Comparison of ENCODE assay signal across 11 cellular contexts in the genomic region with DNA sequence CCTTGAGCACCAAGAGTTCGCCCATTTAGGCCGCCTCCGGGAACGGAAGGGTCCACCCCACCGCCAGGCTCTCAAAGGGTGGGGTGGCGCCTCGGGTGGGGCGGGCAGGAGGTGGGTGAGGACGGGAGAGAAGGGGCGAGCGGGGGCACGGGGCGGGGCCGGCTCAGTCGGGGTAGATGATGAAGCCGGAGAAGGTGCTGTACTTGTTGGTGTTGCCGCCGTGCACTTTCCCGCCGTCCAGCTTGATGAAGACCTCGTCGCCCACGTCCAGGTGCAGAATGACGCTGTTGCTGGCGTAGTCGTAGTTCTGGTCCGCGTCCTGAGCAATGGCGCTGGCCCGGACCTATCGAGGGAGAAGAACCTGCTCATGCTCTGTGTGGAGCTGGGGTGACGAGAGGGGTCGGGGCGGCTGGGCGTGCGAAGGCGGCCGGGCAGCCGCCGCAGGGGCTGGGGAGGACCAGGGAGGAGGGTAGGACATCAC. TPM values are rescaled to one million over a fixed set of nuclear protein-coding genes. Genes with fewer than 3 reads are reported as not detected.
DNase-seq lines count a peak whose midpoint lies in the region; ATAC-seq and TF ChIP-seq lines count a peak whose summit lies in the region.
"Had no signal": no experiment of that assay in that cellular context is flagged by ENCODE, and none has a peak within 500 bp of the region (broad histone marks: within the 10 kb centered on the region; RNA-seq: fewer than 3 reads in every experiment).

No MANE protein-coding gene starts in this region.

- H3K36me3 Mint-ChIP-seq in T-helper 2 cell treated with Interferon-gamma antibody and Interleukin-4, amounts not matched to agents 5 μg/mL and 100 μg/mL, for 36 hours (ENCODE audit: low read depth) = peaks cover 26% of the 10 kb centered on the region
- H3K36me3 Mint-ChIP-seq in activated naive CD8-positive, alpha-beta T cell treated with anti-CD3 and anti-CD28 coated beads, Interleukin-2, amount 10 ng/mL, durations not matched to agents 7 days and 5 days = peaks cover 25% of the 10 kb centered on the region

- POLR2A ChIA-PET in activated naive CD8-positive, alpha-beta T cell treated with anti-CD3 and anti-CD28 coated beads, Interleukin-2, amount 10 ng/mL, durations not matched to agents 7 days and 5 days (lab: Charles Lee) = interaction anchor here (0.6 to 2.5 kb wide), 4 partner anchors 10 to 290 kb away, joined by 3 to 7 read pairs (median 6); partner anchors contain the start of genes DNAJC22, PRPF40B and TROAP

- no peak for ATAC-seq in activated naive CD8-positive, alpha-beta T cell treated with anti-CD3 and anti-CD28 coated beads, Interleukin-2, amount 10 ng/mL, durations not matched to agents 7 days and 5 days (ENCODE audit: low read depth)
- ATAC-seq in HG03108 (IDR thresholded peaks at IDR 0.05; ENCODE audit: unreplicated experiment) = no peak
- ATAC-seq: gastroesophageal sphincter had no signal

- H3K27me3 Mint-ChIP-seq in T-helper 2 cell treated with Interferon-gamma antibody and Interleukin-4, amounts not matched to agents 5 μg/mL and 100 μg/mL, for 36 hours (ENCODE audit: low read depth) = peaks cover 49% of the 10 kb centered on the region
- H3K27me3 Mint-ChIP-seq in activated naive CD8-positive, alpha-beta T cell treated with anti-CD3 and anti-CD28 coated beads, Interleukin-2, amount 10 ng/mL, durations not matched to agents 7 days and 5 days = peaks cover 50% of the 10 kb centered on the region

- no peak for TF ChIP-seq EP300 in stomach (IDR thresholded peaks at IDR 0.05)

- H3K9me3 ChIP-seq in stomach = no peaks in the 10 kb centered on the region
- H3K9me3 ChIP-seq: gastroesophageal sphincter had no signal

- TF ChIP-seq CTCF in stomach (IDR thresholded peaks at IDR 0.05) (no peak), foreskin fibroblast (IDR thresholded peaks at IDR 0.05; ENCODE audit: low read depth, low read length) (no peak)

- H3K9me3 Mint-ChIP-seq in T-helper 2 cell treated with Interferon-gamma antibody and Interleukin-4, amounts not matched to agents 5 μg/mL and 100 μg/mL, for 36 hours = no peaks in the 10 kb centered on the region
- no peaks in the 10 kb centered on the region for H3K9me3 Mint-ChIP-seq in activated naive CD8-positive, alpha-beta T cell treated with anti-CD3 and anti-CD28 coated beads, Interleukin-2, amount 10 ng/mL, durations not matched to agents 7 days and 5 days

- H3K4me3 ChIP-seq in stomach (peak overlapping the region in 3 of 4 donors; percentile 7 to 13 (median 9)), foreskin fibroblast (ENCODE audit: low read depth in 1 of 2, low read length in 2 of 2) (peak overlapping the region in 1 of 2 donors; percentile 20)

- DNase-seq in T-helper 2 cell treated with Interferon-gamma antibody and Interleukin-4, amounts not matched to agents 5 μg/mL and 100 μg/mL, for 36 hours (ENCODE audit: low spot score) = no peak
- DNase-seq in T-helper 2 cell (no peak), left kidney (ENCODE audit: low read depth, low spot score) (peak; percentile 56), stomach (peak; percentile 24), SHP77 (lab: John Stamatoyannopoulos, UW) (no peak), foreskin fibroblast (no peak)
- DNase-seq in activated naive CD8-positive, alpha-beta T cell treated with anti-CD3 and anti-CD28 coated beads, Interleukin-2, amount 10 ng/mL, durations not matched to agents 7 days and 5 days = no peak
- DNase-seq: NCI-H1048 had no signal

- no peak overlapping the region for H3K27ac Mint-ChIP-seq in T-helper 2 cell treated with Interferon-gamma antibody and Interleukin-4, amounts not matched to agents 5 μg/mL and 100 μg/mL, for 36 hours
- no peak overlapping the region for H3K27ac Mint-ChIP-seq in activated naive CD8-positive, alpha-beta T cell treated with anti-CD3 and anti-CD28 coated beads, Interleukin-2, amount 10 ng/mL, durations not matched to agents 7 days and 5 days

- H3K27ac ChIP-seq in stomach = no peak overlapping the region
- H3K27ac ChIP-seq: gastroesophageal sphincter had no signal

- intact Hi-C loops in stomach (cut with DNase I; ENCODE audit: low total_unique reads) = no loop called here

- peaks cover 12 to 73% (median 49%) of the 10 kb centered on the region in 3 donors for H3K27me3 ChIP-seq in stomach

- no peak for TF ChIP-seq POLR2A in stomach (IDR thresholded peaks at IDR 0.05)

- H3K4me3 Mint-ChIP-seq in T-helper 2 cell treated with Interferon-gamma antibody and Interleukin-4, amounts not matched to agents 5 μg/mL and 100 μg/mL, for 36 hours = peak overlapping the region; percentile 14
- peak overlapping the region; percentile 56 for H3K4me3 Mint-ChIP-seq in activated naive CD8-positive, alpha-beta T cell treated with anti-CD3 and anti-CD28 coated beads, Interleukin-2, amount 10 ng/mL, durations not matched to agents 7 days and 5 days

- 17 to 31% (median 23%) methylated on average over 29 to 40 of the region's 40 CpGs for WGBS in stomach, 5 donors

- H3K4me1 Mint-ChIP-seq in T-helper 2 cell treated with Interferon-gamma antibody and Interleukin-4, amounts not matched to agents 5 μg/mL and 100 μg/mL, for 36 hours (ENCODE audit: low read depth) = peaks cover 15% of the 10 kb centered on the region
- H3K4me1 Mint-ChIP-seq in activated naive CD8-positive, alpha-beta T cell treated with anti-CD3 and anti-CD28 coated beads, Interleukin-2, amount 10 ng/mL, durations not matched to agents 7 days and 5 days = peaks cover 9% of the 10 kb centered on the region

- peaks cover 0 to 8% (median 0%) of the 10 kb centered on the region in 4 donors for H3K36me3 ChIP-seq in stomach
- H3K36me3 ChIP-seq: gastroesophageal sphincter had no signal

- H3K4me1 ChIP-seq in stomach = peaks cover 14 to 39% (median 21%) of the 10 kb centered on the region in 4 donors

RNA-seq across cellular contexts. Expression of gene C1QL4, which starts 4.1 kb away (rescaled TPM):
- total RNA-seq in activated naive CD8-positive, alpha-beta T cell treated with anti-CD3 and anti-CD28 coated beads, Interleukin-2, amount 10 ng/mL, durations not matched to agents 7 days and 5 days = not detected
- not detected for total RNA-seq in stomach
- polyA plus RNA-seq in stomach = not detected
- total RNA-seq: gastroesophageal sphincter; T-helper 1 cell treated with Interleukin-12 subunit alpha and Interleukin-12 subunit beta and Interleukin-4 antibody, amounts not matched to agents 30 ng/mL and 1 ng/mL, for 36 hours had no signal

RNA-seq across cellular contexts. Expression of gene TROAP, which starts 9.9 kb away (rescaled TPM):
- 10 to 100 TPM; 73.8 to 80.4 TPM for total RNA-seq in activated naive CD8-positive, alpha-beta T cell treated with anti-CD3 and anti-CD28 coated beads, Interleukin-2, amount 10 ng/mL, durations not matched to agents 7 days and 5 days
- 10 to 100 TPM in 2 of 5 donors, 1 to 10 TPM in 3; 1.4 to 54.2 (median 8.5) TPM for total RNA-seq in stomach
- polyA plus RNA-seq in stomach = 10 to 100 TPM in 1 of 3 donors, 1 to 10 TPM in 2; 3.2 to 15.7 (median 8.9) TPM

RNA-seq across cellular contexts. Expression of gene DNAJC22, which starts 13.8 kb away (rescaled TPM):
- total RNA-seq in activated naive CD8-positive, alpha-beta T cell treated with anti-CD3 and anti-CD28 coated beads, Interleukin-2, amount 10 ng/mL, durations not matched to agents 7 days and 5 days = under 1 TPM; 0.11 to 0.31 TPM
- 10 to 100 TPM in 2 of 5 donors, 1 to 10 TPM in 2, not detected in 1; 3.1 to 54.7 (median 13.9) TPM for total RNA-seq in stomach
- 1 to 10 TPM; 1.5 to 1.6 (median 1.5) TPM for polyA plus RNA-seq in stomach
- total RNA-seq: T-helper 1 cell treated with Interleukin-12 subunit alpha and Interleukin-12 subunit beta and Interleukin-4 antibody, amounts not matched to agents 30 ng/mL and 1 ng/mL, for 36 hours had no signal

RNA-seq across cellular contexts. Expression of gene SPATS2, which starts 34.3 kb away (rescaled TPM):
- 10 to 100 TPM; 12.1 to 13.3 TPM for total RNA-seq in activated naive CD8-positive, alpha-beta T cell treated with anti-CD3 and anti-CD28 coated beads, Interleukin-2, amount 10 ng/mL, durations not matched to agents 7 days and 5 days
- 100 to 1,000 TPM in 1 of 5 donors, 10 to 100 TPM in 4; 14.8 to 194 (median 24.8) TPM for total RNA-seq in stomach
- 10 to 100 TPM in 2 of 3 donors, 1 to 10 TPM in 1; 8.0 to 15.9 (median 14.4) TPM for polyA plus RNA-seq in stomach

RNA-seq across cellular contexts. Expression of gene PRPH, which starts 38.0 kb away (rescaled TPM):
- under 1 TPM in 1 of 2 experiments, not detected in 1; 0.67 TPM for total RNA-seq in activated naive CD8-positive, alpha-beta T cell treated with anti-CD3 and anti-CD28 coated beads, Interleukin-2, amount 10 ng/mL, durations not matched to agents 7 days and 5 days
- total RNA-seq in stomach = 10 to 100 TPM in 2 of 5 donors, under 1 TPM in 1, not detected in 2; 0.45 to 14.5 (median 11.9) TPM
- 1 to 10 TPM in 1 of 3 donors, under 1 TPM in 1, not detected in 1; 0.50 to 9.0 TPM for polyA plus RNA-seq in stomach
- total RNA-seq: T-helper 1 cell treated with Interleukin-12 subunit alpha and Interleukin-12 subunit beta and Interleukin-4 antibody, amounts not matched to agents 30 ng/mL and 1 ng/mL, for 36 hours had no signal

Comparison
In these comparisons a context has a peak if more than half of its experiments do, and no peak if none do; other contexts are left out.
1. DNase-seq: peak in left kidney (single experiment) and stomach (single experiment); none in T-helper 2 cell treated with Interferon-gamma antibody and Interleukin-4, amounts not matched to agents 5 μg/mL and 100 μg/mL, for 36 hours (single experiment), T-helper 2 cell (0 of 5), activated naive CD8-positive, alpha-beta T cell treated with anti-CD3 and anti-CD28 coated beads, Interleukin-2, amount 10 ng/mL, durations not matched to agents 7 days and 5 days (single experiment), SHP77 (0 of 2) and foreskin fibroblast (0 of 2).